2 cellular contexts compared by ENCODE assay signal in the genomic region with DNA sequence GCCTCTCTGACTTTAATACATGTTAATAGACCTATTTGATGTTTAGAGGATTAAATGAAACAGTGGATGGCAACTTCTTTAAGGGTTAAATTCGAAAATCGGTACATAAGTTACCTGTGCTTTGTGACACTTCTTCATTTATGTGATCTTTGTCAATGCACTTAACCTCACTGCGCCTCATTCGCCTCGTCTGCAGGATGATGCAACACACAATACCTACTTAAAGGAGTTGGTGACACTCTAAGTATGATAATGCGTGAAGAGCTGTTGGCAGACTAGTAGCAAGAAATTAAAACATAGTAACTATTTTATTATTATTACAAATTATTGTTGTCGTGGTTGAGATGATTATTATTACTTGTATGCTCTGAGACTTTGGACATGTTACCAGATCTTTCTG.
A peak's percentile ranks its signal among the peaks of the same experiment; 100 is the strongest.
TF ChIP-seq lines count a peak whose summit lies in the region.

No MANE protein-coding gene starts in this region.

TF ChIP-seq in HepG2, 621 proteins besides CTCF, POLR2A, EP300 and RAD21:
- peak; percentile 60; the same call in 1 of the 2 replicates for TF ChIP-seq CEBPB (IDR thresholded peaks at IDR 0.05; ENCODE audit: borderline replicate concordance, low read depth, low read length)
- TF ChIP-seq ZFP37 (CRISPR knock-in tag; IDR thresholded peaks at IDR 0.05; ENCODE audit: borderline replicate concordance), result no peak

TF ChIP-seq in K562, 482 proteins besides CTCF, POLR2A, EP300 and RAD21:
- TF ChIP-seq SRSF1 (IDR thresholded peaks at IDR 0.05; ENCODE audit: low read depth, low read length), result no peak
- no peak for TF ChIP-seq RREB1 (CRISPR knock-in tag; IDR thresholded peaks at IDR 0.05)
- TF ChIP-seq TCF7L2 (IDR thresholded peaks at IDR 0.05; ENCODE audit: low read depth, low read length), result no peak
- TF ChIP-seq CEBPB (tag; IDR thresholded peaks at IDR 0.05), result peak; percentile 47; the same call in 1 of the 2 replicates
- no peak for TF ChIP-seq NCOR1 (IDR thresholded peaks at IDR 0.05)
- no peak for TF ChIP-seq KLF10 (CRISPR knock-in tag; IDR thresholded peaks at IDR 0.05)
- TF ChIP-seq CEBPG (CRISPR knock-in tag; IDR thresholded peaks at IDR 0.05), result no peak
- peak; percentile 26 to 73; a peak in 3 of 4 replicates for TF ChIP-seq CEBPG (tag; conservative IDR thresholded peaks at IDR 0.05 in 1 of 2, IDR thresholded peaks at IDR 0.05 in 1 of 2)
- peak; percentile 77 for TF ChIP-seq ATF3 (IDR thresholded peaks at IDR 0.05)
- no peak for TF ChIP-seq ATF3 (CRISPR knock-in tag; conservative IDR thresholded peaks at IDR 0.05)
